In the genomic region with DNA sequence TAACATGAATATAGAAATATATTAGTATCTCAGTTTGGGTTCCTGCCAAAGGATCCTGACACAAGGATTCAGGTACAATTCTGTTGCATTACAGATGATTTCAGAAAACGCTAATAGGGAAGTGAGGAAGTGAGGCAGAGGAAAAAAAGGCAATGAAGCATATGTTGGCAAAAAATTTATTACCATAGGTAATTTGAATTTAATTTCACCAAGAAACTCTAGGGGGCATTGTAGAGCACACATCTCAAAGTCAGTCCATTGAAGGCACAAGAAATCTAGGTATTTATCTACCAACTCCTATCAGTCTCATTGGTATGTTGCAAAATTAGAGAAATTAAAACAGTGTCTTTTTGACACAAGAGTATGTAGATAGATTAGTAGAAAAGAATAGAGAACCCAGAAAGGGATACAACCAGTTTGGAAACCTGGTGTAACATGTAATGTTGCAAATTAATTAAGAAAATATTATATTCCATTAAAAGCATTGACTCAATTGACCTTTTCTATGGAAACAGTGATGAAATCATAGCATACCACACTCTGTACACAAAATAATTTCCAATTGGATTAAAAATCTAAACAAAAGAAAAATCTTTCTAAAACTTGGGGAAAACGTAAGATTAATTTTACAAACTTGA, we compare ENCODE assay signal across 9 cellular contexts.
DNase-seq lines count a peak whose midpoint lies in the region; ATAC-seq, FAIRE-seq and TF ChIP-seq lines count a peak whose summit lies in the region.
"Had no signal": no experiment of that assay in that cellular context is flagged by ENCODE, and none has a peak within 500 bp of the region (broad histone marks: within the 10 kb centered on the region; RNA-seq: fewer than 3 reads in every experiment).

No MANE protein-coding gene starts in this region.

- H3K79me2 ChIP-seq in MM.1S (ENCODE audit: low read length) (no peaks in the 10 kb centered on the region), GM12878 (ENCODE audit: control insufficient read depth, insufficient read depth, low read length) (no peaks in the 10 kb centered on the region)

- H3K4me2 ChIP-seq in MM.1S (ENCODE audit: low read depth, low read length) (no peak overlapping the region), GM12878 (ENCODE audit: control insufficient read depth, insufficient read depth) (no peak overlapping the region)

- H3F3A ChIP-seq in MM.1S (ENCODE audit: insufficient read depth, low read length): no peaks in the 10 kb centered on the region

- H3K4me1 ChIP-seq in MM.1S (ENCODE audit: low read length): no peaks in the 10 kb centered on the region
- no peaks in the 10 kb centered on the region for H3K4me1 ChIP-seq in GM12878 (ENCODE audit: control insufficient read depth, insufficient read depth, low read length)

- ATAC-seq in GM12878 (0 out of 3 replicates have a peak, but pooled peaks have one; percentile 33), GM19324 (IDR thresholded peaks at IDR 0.05; ENCODE audit: low FRiP score, unreplicated experiment) (no peak)

- TF ChIP-seq RAD21 in GM12878 (IDR thresholded peaks at IDR 0.05; ENCODE audit: insufficient read depth, low read depth, low read length): no peak

- H2AFZ ChIP-seq in MM.1S (ENCODE audit: low read length) (no peak overlapping the region), GM12878 (ENCODE audit: control insufficient read depth, low read depth, low read length) (no peak overlapping the region)

- no peaks in the 10 kb centered on the region for H4K20me1 ChIP-seq in MM.1S (ENCODE audit: insufficient read depth, low read length)
- no peaks in the 10 kb centered on the region for H4K20me1 ChIP-seq in GM12878 (ENCODE audit: control insufficient read depth, insufficient read depth)

- intact Hi-C loops in GM12878 (cut with micrococcal nuclease; ENCODE audit: unreplicated experiment): loop anchor here (10.0 kb wide), 1 partner anchor 208 kb away; no protein-coding TSS in a partner anchor
- intact Hi-C loops in activated T-helper 1 cell treated with anti-CD3 and anti-CD28 coated beads, Interleukin-12 subunit alpha, Interleukin-12 subunit beta, Interleukin-2, Interleukin-4 antibody, amounts not matched to agents 30 ng/mL and 10 ng/mL and 1 ng/mL, durations not matched to agents 14 hours and 24 hours and 36 hours (cut with micrococcal nuclease): no loop called here

- no peak overlapping the region for H3K27ac Mint-ChIP-seq in nephron progenitor cell
- no peak overlapping the region for H3K27ac Mint-ChIP-seq in activated T-helper 1 cell treated with anti-CD3 and anti-CD28 coated beads, Interleukin-12 subunit alpha, Interleukin-12 subunit beta, Interleukin-2, Interleukin-4 antibody, amounts not matched to agents 30 ng/mL and 10 ng/mL and 1 ng/mL, durations not matched to agents 14 hours and 24 hours and 36 hours
- no peak overlapping the region for H3K27ac Mint-ChIP-seq in activated naive CD4-positive, alpha-beta T cell treated with anti-CD3 and anti-CD28 coated beads, Interleukin-2, amount 10 ng/mL, durations not matched to agents 7 days and 5 days
- H3K27ac Mint-ChIP-seq: B cell had no signal

- SMC1A ChIA-PET in GM12878 (lab: Charles Lee; ENCODE audit: uncharacterized antibody, unreplicated experiment): interaction anchor here (0.6 to 0.7 kb wide), 2 partner anchors 193 to 924 kb away, joined by 3 read pairs; no protein-coding TSS in a partner anchor

- in situ Hi-C loops in GM12878 (cut with MboI): no loop called here

- H3K9me3 Mint-ChIP-seq in nephron progenitor cell: peaks cover 7% of the 10 kb centered on the region
- H3K9me3 Mint-ChIP-seq in activated T-helper 1 cell treated with anti-CD3 and anti-CD28 coated beads, Interleukin-12 subunit alpha, Interleukin-12 subunit beta, Interleukin-2, Interleukin-4 antibody, amounts not matched to agents 30 ng/mL and 10 ng/mL and 1 ng/mL, durations not matched to agents 14 hours and 24 hours and 36 hours: no peaks in the 10 kb centered on the region
- no peaks in the 10 kb centered on the region for H3K9me3 Mint-ChIP-seq in activated naive CD4-positive, alpha-beta T cell treated with anti-CD3 and anti-CD28 coated beads, Interleukin-2, amount 10 ng/mL, durations not matched to agents 7 days and 5 days

- peaks cover 9% of the 10 kb centered on the region for H3K4me1 Mint-ChIP-seq in nephron progenitor cell
- no peaks in the 10 kb centered on the region for H3K4me1 Mint-ChIP-seq in activated T-helper 1 cell treated with anti-CD3 and anti-CD28 coated beads, Interleukin-12 subunit alpha, Interleukin-12 subunit beta, Interleukin-2, Interleukin-4 antibody, amounts not matched to agents 30 ng/mL and 10 ng/mL and 1 ng/mL, durations not matched to agents 14 hours and 24 hours and 36 hours (ENCODE audit: low read depth)
- no peaks in the 10 kb centered on the region for H3K4me1 Mint-ChIP-seq in activated naive CD4-positive, alpha-beta T cell treated with anti-CD3 and anti-CD28 coated beads, Interleukin-2, amount 10 ng/mL, durations not matched to agents 7 days and 5 days
- H3K4me1 Mint-ChIP-seq: B cell had no signal

- DNase-seq in NCI-H1417 (lab: John Stamatoyannopoulos, UW) (peak in 2 of 3 experiments; percentile 5 to 26), NCI-H1417 treated with DMSO at 0.1 percent for 48 hours (lab: John Stamatoyannopoulos, UW) (no peak), MM.1S (no peak), GM12878 (ENCODE audit: low read depth, low spot score) (no peak), nephron progenitor cell (no peak)
- DNase-seq in activated T-helper 1 cell treated with anti-CD3 and anti-CD28 coated beads, Interleukin-12 subunit alpha, Interleukin-12 subunit beta, Interleukin-2, Interleukin-4 antibody, amounts not matched to agents 30 ng/mL and 10 ng/mL and 1 ng/mL, durations not matched to agents 14 hours and 24 hours and 36 hours (ENCODE audit: low spot score): no peak
- DNase-seq in activated naive CD4-positive, alpha-beta T cell treated with anti-CD3 and anti-CD28 coated beads, Interleukin-2, amount 10 ng/mL, durations not matched to agents 7 days and 5 days: no peak

- no peak for TF ChIP-seq POLR2A in GM12878 (IDR thresholded peaks at IDR 0.05; ENCODE audit: low read depth, low read length)

- no peaks in the 10 kb centered on the region for H3K27me3 Mint-ChIP-seq in nephron progenitor cell (ENCODE audit: low read depth, poor library complexity)
- H3K27me3 Mint-ChIP-seq in activated T-helper 1 cell treated with anti-CD3 and anti-CD28 coated beads, Interleukin-12 subunit alpha, Interleukin-12 subunit beta, Interleukin-2, Interleukin-4 antibody, amounts not matched to agents 30 ng/mL and 10 ng/mL and 1 ng/mL, durations not matched to agents 14 hours and 24 hours and 36 hours (ENCODE audit: insufficient read depth): no peaks in the 10 kb centered on the region
- H3K27me3 Mint-ChIP-seq in activated naive CD4-positive, alpha-beta T cell treated with anti-CD3 and anti-CD28 coated beads, Interleukin-2, amount 10 ng/mL, durations not matched to agents 7 days and 5 days: no peaks in the 10 kb centered on the region
- H3K27me3 Mint-ChIP-seq: B cell had no signal

- H3K9me2 ChIP-seq in MM.1S (replicated peaks; ENCODE audit: insufficient read depth, low read length): no peaks in the 10 kb centered on the region

- H3K9me3 ChIP-seq in MM.1S (replicated peaks; ENCODE audit: insufficient read depth, low read length) (no peaks in the 10 kb centered on the region), GM12878 (replicated peaks; ENCODE audit: control insufficient read depth, insufficient read depth, low read length) (no peaks in the 10 kb centered on the region)

- H3K4me3 ChIP-seq in MM.1S (ENCODE audit: low read length): no peak overlapping the region
- no peak overlapping the region for H3K4me3 ChIP-seq in GM12878

- H3K9ac ChIP-seq in MM.1S (ENCODE audit: low read length) (no peak overlapping the region), GM12878 (ENCODE audit: control insufficient read depth, insufficient read depth, low read length) (no peak overlapping the region)

- TF ChIP-seq CTCF in MM.1S (IDR thresholded peaks at IDR 0.05; ENCODE audit: low read length): peak; percentile 24; the same call in 1 of the 2 replicates
- peak; percentile 28 to 40 (median 31); a peak in 3 of 6 replicates for TF ChIP-seq CTCF in GM12878 (IDR thresholded peaks at IDR 0.05 in 2 of 3, conservative IDR thresholded peaks at IDR 0.05 in 1 of 3; ENCODE audit: control insufficient read depth in 2 of 3, extremely low read depth in 1 of 3, insufficient read depth in 1 of 3, low read depth in 3 of 3, low read length in 3 of 3)
- peak; percentile 52 for TF ChIP-seq CTCF in nephron progenitor cell (IDR thresholded peaks at IDR 0.05)

- CTCF ChIA-PET in GM12878 (lab: Yijun Ruan, JAX): interaction anchor here (0.7 to 1.9 kb wide), 3 partner anchors 10 to 204 kb away, joined by 3 to 8 read pairs (median 3); no protein-coding TSS in a partner anchor
- CTCF ChIA-PET in activated naive CD4-positive, alpha-beta T cell treated with anti-CD3 and anti-CD28 coated beads, Interleukin-2, amount 10 ng/mL, durations not matched to agents 7 days and 5 days (lab: Charles Lee): no interaction called here

- H3K27ac ChIP-seq in MM.1S (ENCODE audit: low read length) (no peak overlapping the region), GM12878 (ENCODE audit: control insufficient read depth, insufficient read depth) (no peak overlapping the region)

- H3K36me3 ChIP-seq in MM.1S (replicated peaks; ENCODE audit: insufficient read depth, low read length): no peaks in the 10 kb centered on the region
- no peaks in the 10 kb centered on the region for H3K36me3 ChIP-seq in GM12878 (ENCODE audit: control insufficient read depth in 2 of 2, insufficient read depth in 2 of 2, low read length in 1 of 2)

- WGBS in GM12878 (ENCODE audit: insufficient coverage, insufficient replicate concordance, low lambda C conversion rate, missing lambda C conversion rate): 0% methylated on average over 2 of the region's 2 CpGs

- RAD21 ChIA-PET in GM12878 (lab: Charles Lee; ENCODE audit: unreplicated experiment): no interaction called here

- no peak overlapping the region for H3K4me3 Mint-ChIP-seq in nephron progenitor cell
- no peak overlapping the region for H3K4me3 Mint-ChIP-seq in activated T-helper 1 cell treated with anti-CD3 and anti-CD28 coated beads, Interleukin-12 subunit alpha, Interleukin-12 subunit beta, Interleukin-2, Interleukin-4 antibody, amounts not matched to agents 30 ng/mL and 10 ng/mL and 1 ng/mL, durations not matched to agents 14 hours and 24 hours and 36 hours
- no peak overlapping the region for H3K4me3 Mint-ChIP-seq in activated naive CD4-positive, alpha-beta T cell treated with anti-CD3 and anti-CD28 coated beads, Interleukin-2, amount 10 ng/mL, durations not matched to agents 7 days and 5 days
- H3K4me3 Mint-ChIP-seq: B cell had no signal

- H3K27me3 ChIP-seq in MM.1S (replicated peaks; ENCODE audit: insufficient read depth, low read length) (no peaks in the 10 kb centered on the region), GM12878 (replicated peaks in 1 of 2; ENCODE audit: control insufficient read depth in 2 of 2, insufficient read depth in 2 of 2, low read length in 1 of 2) (no peaks in the 10 kb centered on the region)

- FAIRE-seq in GM12878 (lab: Jason Lieb, UNC): no peak

- POLR2A ChIA-PET in GM12878 (lab: Charles Lee): no interaction called here

- BruUV-seq in GM12878 (replicated peaks; lab: Mats Ljungman, UMichigan): no TSS peak

- TF ChIP-seq EP300 in GM12878 (IDR thresholded peaks at IDR 0.05; ENCODE audit: borderline replicate concordance in 1 of 2, control insufficient read depth in 1 of 2, low read depth in 2 of 2, low read length in 2 of 2): no peak

- no peaks in the 10 kb centered on the region for H3K36me3 Mint-ChIP-seq in nephron progenitor cell (ENCODE audit: low read depth)
- H3K36me3 Mint-ChIP-seq in activated T-helper 1 cell treated with anti-CD3 and anti-CD28 coated beads, Interleukin-12 subunit alpha, Interleukin-12 subunit beta, Interleukin-2, Interleukin-4 antibody, amounts not matched to agents 30 ng/mL and 10 ng/mL and 1 ng/mL, durations not matched to agents 14 hours and 24 hours and 36 hours (ENCODE audit: low read depth): no peaks in the 10 kb centered on the region
- no peaks in the 10 kb centered on the region for H3K36me3 Mint-ChIP-seq in activated naive CD4-positive, alpha-beta T cell treated with anti-CD3 and anti-CD28 coated beads, Interleukin-2, amount 10 ng/mL, durations not matched to agents 7 days and 5 days

Comparison
In these comparisons a context has a peak if more than half of its experiments do, and no peak if none do; other contexts are left out.
1. DNase-seq: peak in NCI-H1417 (2 of 3); none in NCI-H1417 treated with DMSO at 0.1 percent for 48 hours (single experiment), MM.1S (single experiment), GM12878 (single experiment), nephron progenitor cell (single experiment), activated T-helper 1 cell treated with anti-CD3 and anti-CD28 coated beads, Interleukin-12 subunit alpha, Interleukin-12 subunit beta, Interleukin-2, Interleukin-4 antibody, amounts not matched to agents 30 ng/mL and 10 ng/mL and 1 ng/mL, durations not matched to agents 14 hours and 24 hours and 36 hours (single experiment) and activated naive CD4-positive, alpha-beta T cell treated with anti-CD3 and anti-CD28 coated beads, Interleukin-2, amount 10 ng/mL, durations not matched to agents 7 days and 5 days (single experiment).
2. Peak in every context shown above with its lines, with median percentiles within 50 percentile points of each other: CTCF ChIP-seq.